Comparison of ENCODE assay signal across 21 cellular contexts in the genomic region with DNA sequence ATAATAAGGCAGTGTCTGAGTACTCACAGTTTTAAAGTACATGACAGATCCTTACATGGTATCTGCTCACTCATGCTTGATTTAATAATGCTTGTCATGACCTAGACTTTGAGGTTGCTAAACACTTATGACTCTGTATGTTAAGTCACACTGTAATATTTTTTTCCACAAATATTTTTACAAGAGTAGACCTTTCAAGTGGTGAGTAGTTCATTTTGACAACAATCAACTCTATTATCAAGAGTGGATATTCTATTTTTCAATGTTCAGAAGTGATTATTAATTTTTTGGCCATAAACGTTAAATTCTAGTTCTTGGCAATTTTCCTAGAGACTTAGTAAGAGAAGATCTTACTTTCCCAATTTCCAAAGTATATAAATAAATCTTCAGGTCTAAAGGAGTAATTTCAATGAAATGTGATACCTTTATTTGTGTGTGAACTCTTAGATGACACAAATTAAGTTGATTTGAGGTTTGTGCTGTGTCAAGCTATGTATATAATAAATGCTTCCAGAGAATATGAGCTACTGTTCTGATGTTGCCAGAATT.
A peak's percentile ranks its signal among the peaks of the same experiment; 100 is the strongest.
DNase-seq lines count a peak whose midpoint lies in the region; ATAC-seq, FAIRE-seq and TF ChIP-seq lines count a peak whose summit lies in the region.
"Had no signal": no experiment of that assay in that cellular context is flagged by ENCODE, and none has a peak within 500 bp of the region (broad histone marks: within the 10 kb centered on the region; RNA-seq: fewer than 3 reads in every experiment).

No MANE protein-coding gene starts in this region.

- no peak for FAIRE-seq in pancreas (lab: Jason Lieb, UNC)
- FAIRE-seq: GM18507 had no signal

- H3K36me3 ChIP-seq in BJ (ENCODE audit: control insufficient read depth, insufficient read depth, low read length) (no peaks in the 10 kb centered on the region), pancreas (no peaks in the 10 kb centered on the region)
- H3K36me3 ChIP-seq: esophagus muscularis mucosa, heart right ventricle had no signal

- no peaks in the 10 kb centered on the region for H3K4me1 ChIP-seq in pancreas

- 6 to 12% methylated on average over 1 of the region's 1 CpG for WGBS in pancreas, 2 donors

- DNase-seq in BJ (ENCODE audit: low read depth) = peak; percentile 1
- DNase-seq in H4 (ENCODE audit: low spot score) = peak; percentile 34
- peak; percentile 3 for DNase-seq in astrocyte of the cerebellum (ENCODE audit: low read depth)
- DNase-seq in iris pigment epithelial cell (ENCODE audit: low read depth) = peak; percentile 16
- DNase-seq in DMS 273 treated with DMSO at 0.1 percent for 48 hours (lab: John Stamatoyannopoulos, UW) = no peak
- DNase-seq in pancreas = no peak
- DNase-seq: activated naive CD8-positive, alpha-beta T cell treated with anti-CD3 and anti-CD28 coated beads for 36 hours; central memory CD4-positive, alpha-beta T cell; DND-41; heart right ventricle; NCI-H1092; NCI-H2107; stimulated activated CD4-positive, alpha-beta T cell treated with anti-CD3 and anti-CD28 coated beads, Interleukin-1b, Interleukin-23, amount 100 ng/mL, for 48 hours; stimulated activated naive CD4-positive, alpha-beta T cell treated with Interleukin-2 at 50 U/mL for 16 hours; trophoblast cell had no signal

- CTCF ChIA-PET in BJ (lab: Yijun Ruan, JAX) = no interaction called here

- H3K27me3 ChIP-seq in BJ (ENCODE audit: control insufficient read depth, insufficient read depth, low read length) = no peaks in the 10 kb centered on the region
- H3K27me3 ChIP-seq in pancreas = no peaks in the 10 kb centered on the region
- H3K27me3 ChIP-seq: esophagus muscularis mucosa, heart right ventricle had no signal

- H3K27ac ChIP-seq in pancreas = no peak overlapping the region
- H3K27ac ChIP-seq: esophagus muscularis mucosa had no signal

- in situ Hi-C loops in astrocyte of the cerebellum (cut with HindIII; ENCODE audit: low sequenced_read_pairs) = no loop called here

- H3K9me3 ChIP-seq in pancreas = no peaks in the 10 kb centered on the region
- H3K9me3 ChIP-seq: esophagus muscularis mucosa had no signal

- intact Hi-C loops in pancreas (cut with DNase I) = no loop called here

- POLR2A ChIA-PET in BJ (lab: Charles Lee) = interaction anchor here (0.5 kb wide), 1 partner anchor 1761 kb away, joined by 4 read pairs; no protein-coding TSS in a partner anchor

- H3K4me3 ChIP-seq in BJ (ENCODE audit: low read depth, low read length) (no peak overlapping the region), astrocyte of the cerebellum (ENCODE audit: low read depth, low read length) (no peak overlapping the region), pancreas (no peak overlapping the region)
- H3K4me3 ChIP-seq: esophagus muscularis mucosa, heart right ventricle had no signal

- TF ChIP-seq CTCF in BJ (IDR thresholded peaks at IDR 0.05; ENCODE audit: insufficient read depth, low read depth, low read length) (no peak), astrocyte of the cerebellum (IDR thresholded peaks at IDR 0.05; ENCODE audit: low read depth, low read length, missing control alignments) (no peak), pancreas (IDR thresholded peaks at IDR 0.05) (no peak)

- no peak for ATAC-seq in HG03432 (IDR thresholded peaks at IDR 0.05; ENCODE audit: unreplicated experiment)
- no peak for ATAC-seq in GM18867 (IDR thresholded peaks at IDR 0.05; ENCODE audit: unreplicated experiment)
- ATAC-seq in pancreas = no peak
- ATAC-seq: activated CD4-positive, CD25-positive, alpha-beta regulatory T cell treated with anti-CD3 and anti-CD28 coated beads, Interleukin-2, amount 50 U/mL, for 24 hours; heart right ventricle; sciatic nerve had no signal

Comparison
In these comparisons a context has a peak if more than half of its experiments do, and no peak if none do; other contexts are left out.
1. DNase-seq: peak in BJ (single experiment), H4 (single experiment), astrocyte of the cerebellum (single experiment) and iris pigment epithelial cell (single experiment); none in DMS 273 treated with DMSO at 0.1 percent for 48 hours (single experiment) and pancreas (0 of 6).